26 cellular contexts compared by ENCODE assay signal in the genomic region with DNA sequence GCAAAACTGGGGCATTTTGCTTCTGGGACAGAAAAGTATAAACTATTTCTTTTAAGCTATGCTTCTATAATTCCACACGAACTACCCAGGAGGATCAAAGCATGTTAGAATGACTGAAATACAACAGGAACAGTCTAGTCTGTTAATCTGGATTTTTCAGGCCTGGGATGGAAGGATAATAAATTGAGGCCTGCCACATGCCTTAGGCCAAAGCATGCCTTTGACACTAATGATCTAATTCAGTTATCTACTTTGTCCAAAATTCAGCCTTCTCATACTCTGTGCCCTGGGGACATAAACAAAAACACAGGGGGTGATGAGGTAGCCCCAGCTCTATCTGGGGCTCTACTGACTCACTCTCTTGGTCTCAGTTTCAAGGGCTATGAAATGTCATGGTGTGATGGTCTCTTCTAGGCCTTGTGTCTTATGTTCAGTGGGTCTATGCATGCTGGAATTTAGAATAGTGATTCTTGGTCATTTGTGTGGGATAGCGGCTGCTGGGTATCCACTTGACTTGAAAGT. TPM values are rescaled to one million over a fixed set of nuclear protein-coding genes. Genes with fewer than 3 reads are reported as not detected.
DNase-seq lines count a peak whose midpoint lies in the region; ATAC-seq and TF ChIP-seq lines count a peak whose summit lies in the region.
"Had no signal": no experiment of that assay in that cellular context is flagged by ENCODE, and none has a peak within 500 bp of the region (broad histone marks: within the 10 kb centered on the region; RNA-seq: fewer than 3 reads in every experiment).

No MANE protein-coding gene starts in this region.

- POLR2A ChIA-PET in activated CD8-positive, alpha-beta T cell treated with anti-CD3 and anti-CD28 coated beads for 36 hours (lab: Charles Lee), result interaction anchor here (0.6 kb wide), 1 partner anchor 12 kb away, joined by 3 read pairs; no protein-coding TSS in a partner anchor
- POLR2A ChIA-PET in activated CD8-positive, alpha-beta T cell treated with anti-CD3 and anti-CD28 coated beads, Interleukin-2, amount 10 ng/mL, durations not matched to agents 7 days and 5 days (lab: Charles Lee), result no interaction called here

- H3K36me3 Mint-ChIP-seq in activated CD8-positive, alpha-beta T cell treated with anti-CD3 and anti-CD28 coated beads for 36 hours (ENCODE audit: low read depth), result no peaks in the 10 kb centered on the region
- no peaks in the 10 kb centered on the region for H3K36me3 Mint-ChIP-seq in activated CD8-positive, alpha-beta T cell treated with anti-CD3 and anti-CD28 coated beads, Interleukin-2, amount 10 ng/mL, durations not matched to agents 7 days and 5 days (ENCODE audit: low read depth)
- H3K36me3 Mint-ChIP-seq in activated naive CD8-positive, alpha-beta T cell, result no peaks in the 10 kb centered on the region
- H3K36me3 Mint-ChIP-seq in stimulated activated effector memory CD8-positive, alpha-beta T cell treated with anti-CD3 and anti-CD28 coated beads, Interleukin-12 subunit alpha, Interleukin-12 subunit beta, amount 100 ng/mL, for 72 hours, result peaks cover 6% of the 10 kb centered on the region
- H3K36me3 Mint-ChIP-seq: activated CD4-positive, alpha-beta memory T cell treated with anti-CD3 and anti-CD28 coated beads for 36 hours; activated naive CD4-positive, alpha-beta T cell treated with anti-CD3 and anti-CD28 coated beads, Interleukin-2, amount 10 ng/mL, durations not matched to agents 7 days and 5 days had no signal

- peaks cover 3% of the 10 kb centered on the region for H3K27me3 Mint-ChIP-seq in activated CD8-positive, alpha-beta T cell treated with anti-CD3 and anti-CD28 coated beads for 36 hours
- peaks cover 7% of the 10 kb centered on the region for H3K27me3 Mint-ChIP-seq in activated CD8-positive, alpha-beta T cell treated with anti-CD3 and anti-CD28 coated beads, Interleukin-2, amount 10 ng/mL, durations not matched to agents 7 days and 5 days (ENCODE audit: low read depth)
- peaks cover 8% of the 10 kb centered on the region for H3K27me3 Mint-ChIP-seq in activated naive CD8-positive, alpha-beta T cell
- H3K27me3 Mint-ChIP-seq: activated CD4-positive, alpha-beta memory T cell treated with anti-CD3 and anti-CD28 coated beads for 36 hours had no signal

- CTCF ChIA-PET in activated CD8-positive, alpha-beta T cell treated with anti-CD3 and anti-CD28 coated beads for 36 hours (lab: Charles Lee), result interaction anchor here (0.8 kb wide), 1 partner anchor 37 kb away, joined by 5 read pairs; no protein-coding TSS in a partner anchor
- CTCF ChIA-PET in activated CD8-positive, alpha-beta T cell treated with anti-CD3 and anti-CD28 coated beads, Interleukin-2, amount 10 ng/mL, durations not matched to agents 7 days and 5 days (lab: Charles Lee), result interaction anchor here (1.2 kb wide), 1 partner anchor 37 kb away, joined by 3 read pairs; no protein-coding TSS in a partner anchor

- intact Hi-C loops in activated CD8-positive, alpha-beta T cell treated with anti-CD3 and anti-CD28 coated beads for 36 hours (cut with micrococcal nuclease), result no loop called here

- H3K9me3 Mint-ChIP-seq in activated CD8-positive, alpha-beta T cell treated with anti-CD3 and anti-CD28 coated beads for 36 hours, result no peaks in the 10 kb centered on the region
- no peaks in the 10 kb centered on the region for H3K9me3 Mint-ChIP-seq in activated CD8-positive, alpha-beta T cell treated with anti-CD3 and anti-CD28 coated beads, Interleukin-2, amount 10 ng/mL, durations not matched to agents 7 days and 5 days (ENCODE audit: insufficient read depth)
- no peaks in the 10 kb centered on the region for H3K9me3 Mint-ChIP-seq in activated naive CD8-positive, alpha-beta T cell (ENCODE audit: low read depth)
- H3K9me3 Mint-ChIP-seq in stimulated activated effector memory CD8-positive, alpha-beta T cell treated with anti-CD3 and anti-CD28 coated beads, Interleukin-12 subunit alpha, Interleukin-12 subunit beta, amount 100 ng/mL, for 72 hours, result no peaks in the 10 kb centered on the region
- H3K9me3 Mint-ChIP-seq: activated CD4-positive, alpha-beta memory T cell treated with anti-CD3 and anti-CD28 coated beads for 36 hours; activated naive CD4-positive, alpha-beta T cell treated with anti-CD3 and anti-CD28 coated beads, Interleukin-2, amount 10 ng/mL, durations not matched to agents 7 days and 5 days; activated T-helper 1 cell treated with anti-CD3 and anti-CD28 coated beads, Interleukin-12 subunit alpha, Interleukin-12 subunit beta, Interleukin-2, Interleukin-4 antibody, amounts not matched to agents 30 ng/mL and 10 ng/mL and 1 ng/mL, durations not matched to agents 14 hours and 24 hours and 36 hours; neural progenitor cell had no signal

- H3K27ac Mint-ChIP-seq in activated CD8-positive, alpha-beta T cell treated with anti-CD3 and anti-CD28 coated beads for 36 hours, result peak overlapping the region; percentile 69
- no peak overlapping the region for H3K27ac Mint-ChIP-seq in activated CD8-positive, alpha-beta T cell treated with anti-CD3 and anti-CD28 coated beads, Interleukin-2, amount 10 ng/mL, durations not matched to agents 7 days and 5 days
- no peak overlapping the region for H3K27ac Mint-ChIP-seq in activated naive CD8-positive, alpha-beta T cell
- H3K27ac Mint-ChIP-seq in stimulated activated effector memory CD8-positive, alpha-beta T cell treated with anti-CD3 and anti-CD28 coated beads, Interleukin-12 subunit alpha, Interleukin-12 subunit beta, amount 100 ng/mL, for 72 hours, result peak overlapping the region; percentile 8
- H3K27ac Mint-ChIP-seq: activated CD4-positive, alpha-beta memory T cell treated with anti-CD3 and anti-CD28 coated beads for 36 hours; activated naive CD4-positive, alpha-beta T cell treated with anti-CD3 and anti-CD28 coated beads, Interleukin-2, amount 10 ng/mL, durations not matched to agents 7 days and 5 days; activated T-helper 1 cell treated with anti-CD3 and anti-CD28 coated beads, Interleukin-12 subunit alpha, Interleukin-12 subunit beta, Interleukin-2, Interleukin-4 antibody, amounts not matched to agents 30 ng/mL and 10 ng/mL and 1 ng/mL, durations not matched to agents 14 hours and 24 hours and 36 hours; neural progenitor cell had no signal

- peaks cover 41% of the 10 kb centered on the region for H3K4me1 Mint-ChIP-seq in activated CD8-positive, alpha-beta T cell treated with anti-CD3 and anti-CD28 coated beads for 36 hours (ENCODE audit: low read depth)
- H3K4me1 Mint-ChIP-seq in activated CD8-positive, alpha-beta T cell treated with anti-CD3 and anti-CD28 coated beads, Interleukin-2, amount 10 ng/mL, durations not matched to agents 7 days and 5 days (ENCODE audit: low read depth), result peaks cover 29% of the 10 kb centered on the region
- H3K4me1 Mint-ChIP-seq in activated naive CD8-positive, alpha-beta T cell (ENCODE audit: low read depth), result peaks cover 38% of the 10 kb centered on the region
- H3K4me1 Mint-ChIP-seq in stimulated activated effector memory CD8-positive, alpha-beta T cell treated with anti-CD3 and anti-CD28 coated beads, Interleukin-12 subunit alpha, Interleukin-12 subunit beta, amount 100 ng/mL, for 72 hours, result peaks cover 37% of the 10 kb centered on the region

- ATAC-seq in activated CD8-positive, alpha-beta T cell treated with anti-CD3 and anti-CD28 coated beads for 36 hours, result peak; percentile 31
- ATAC-seq in activated CD8-positive, alpha-beta T cell treated with anti-CD3 and anti-CD28 coated beads, Interleukin-2, amount 10 ng/mL, durations not matched to agents 7 days and 5 days, result no peak
- ATAC-seq in HG03342 (IDR thresholded peaks at IDR 0.05; ENCODE audit: unreplicated experiment) (peak; percentile 18), HG03378 (IDR thresholded peaks at IDR 0.05; ENCODE audit: unreplicated experiment) (no peak)
- ATAC-seq in stimulated activated effector memory CD8-positive, alpha-beta T cell treated with anti-CD3 and anti-CD28 coated beads, Interleukin-12 subunit alpha, Interleukin-12 subunit beta, amount 100 ng/mL, for 72 hours, result no peak

- TF ChIP-seq CTCF in activated CD8-positive, alpha-beta T cell treated with anti-CD3 and anti-CD28 coated beads for 36 hours (IDR thresholded peaks at IDR 0.05), result no peak

- no peak overlapping the region for H3K4me3 Mint-ChIP-seq in activated CD8-positive, alpha-beta T cell treated with anti-CD3 and anti-CD28 coated beads for 36 hours
- H3K4me3 Mint-ChIP-seq in activated CD8-positive, alpha-beta T cell treated with anti-CD3 and anti-CD28 coated beads, Interleukin-2, amount 10 ng/mL, durations not matched to agents 7 days and 5 days, result no peak overlapping the region
- peak overlapping the region; percentile 36 for H3K4me3 Mint-ChIP-seq in activated naive CD8-positive, alpha-beta T cell
- no peak overlapping the region for H3K4me3 Mint-ChIP-seq in stimulated activated effector memory CD8-positive, alpha-beta T cell treated with anti-CD3 and anti-CD28 coated beads, Interleukin-12 subunit alpha, Interleukin-12 subunit beta, amount 100 ng/mL, for 72 hours
- H3K4me3 Mint-ChIP-seq: activated CD4-positive, alpha-beta memory T cell treated with anti-CD3 and anti-CD28 coated beads for 36 hours; activated naive CD4-positive, alpha-beta T cell treated with anti-CD3 and anti-CD28 coated beads, Interleukin-2, amount 10 ng/mL, durations not matched to agents 7 days and 5 days; activated T-helper 1 cell treated with anti-CD3 and anti-CD28 coated beads, Interleukin-12 subunit alpha, Interleukin-12 subunit beta, Interleukin-2, Interleukin-4 antibody, amounts not matched to agents 30 ng/mL and 10 ng/mL and 1 ng/mL, durations not matched to agents 14 hours and 24 hours and 36 hours; neural progenitor cell had no signal

- DNase-seq in activated CD8-positive, alpha-beta T cell treated with anti-CD3 and anti-CD28 coated beads for 36 hours, result no peak
- DNase-seq in activated CD8-positive, alpha-beta T cell treated with anti-CD3 and anti-CD28 coated beads, Interleukin-2, amount 10 ng/mL, durations not matched to agents 7 days and 5 days, result no peak
- no peak for DNase-seq in stimulated activated effector memory CD8-positive, alpha-beta T cell treated with anti-CD3 and anti-CD28 coated beads, Interleukin-12 subunit alpha, Interleukin-12 subunit beta, amount 100 ng/mL, for 72 hours (ENCODE audit: low spot score in 2 of 2)
- no peak for DNase-seq in UCSD-AML1 (lab: John Stamatoyannopoulos, UW; ENCODE audit: unreplicated experiment)
- no peak for DNase-seq in 8988T
- DNase-seq: activated CD4-positive, alpha-beta memory T cell treated with anti-CD3 and anti-CD28 coated beads for 36 hours; activated CD4-positive, CD25-positive, alpha-beta regulatory T cell treated with anti-CD3 and anti-CD28 coated beads, Interleukin-2, amount 50 U/mL, for 72 hours; activated CD8-positive, alpha-beta memory T cell treated with anti-CD3 and anti-CD28 coated beads, Interleukin-2, amount 50 U/mL, for 48 hours; activated naive CD4-positive, alpha-beta T cell treated with anti-CD3 and anti-CD28 coated beads, Interleukin-2, amount 10 ng/mL, durations not matched to agents 7 days and 5 days; anterior cingulate cortex; DND-41; effector CD4-positive, alpha-beta T cell; NCI-H1092 treated with DMSO at 0.1 percent for 48 hours; NCI-H1694 treated with DMSO at 0.1 percent for 48 hours; NCI-H446 treated with DMSO at 0.1 percent for 48 hours; NCI-H774; retina; stimulated activated naive CD4-positive, alpha-beta T cell; testis had no signal

RNA-seq across cellular contexts. Expression of a gene that starts 32.5 kb away (rescaled TPM):
- total RNA-seq in activated CD8-positive, alpha-beta T cell treated with anti-CD3 and anti-CD28 coated beads for 36 hours, result not detected
- not detected for total RNA-seq in activated CD8-positive, alpha-beta T cell treated with anti-CD3 and anti-CD28 coated beads, Interleukin-2, amount 10 ng/mL, durations not matched to agents 7 days and 5 days
- total RNA-seq: activated CD4-positive, alpha-beta memory T cell treated with anti-CD3 and anti-CD28 coated beads for 36 hours; activated T-helper 1 cell treated with anti-CD3 and anti-CD28 coated beads, Interleukin-12 subunit alpha, Interleukin-12 subunit beta, Interleukin-2, Interleukin-4 antibody, amounts not matched to agents 30 ng/mL and 10 ng/mL and 1 ng/mL, durations not matched to agents 14 hours and 24 hours and 36 hours; SK-MEL-5; T-helper 1 cell treated with Interleukin-12 subunit alpha and Interleukin-12 subunit beta and Interleukin-4 antibody, amounts not matched to agents 30 ng/mL and 1 ng/mL, for 36 hours had no signal

Comparison
In these comparisons a context has a peak if more than half of its experiments do, and no peak if none do; other contexts are left out.
1. ATAC-seq: peak in activated CD8-positive, alpha-beta T cell treated with anti-CD3 and anti-CD28 coated beads for 36 hours (single experiment) and HG03342 (single experiment); none in activated CD8-positive, alpha-beta T cell treated with anti-CD3 and anti-CD28 coated beads, Interleukin-2, amount 10 ng/mL, durations not matched to agents 7 days and 5 days (single experiment), stimulated activated effector memory CD8-positive, alpha-beta T cell treated with anti-CD3 and anti-CD28 coated beads, Interleukin-12 subunit alpha, Interleukin-12 subunit beta, amount 100 ng/mL, for 72 hours (single experiment) and HG03378 (single experiment).
2. H3K27ac Mint-ChIP-seq: peak in activated CD8-positive, alpha-beta T cell treated with anti-CD3 and anti-CD28 coated beads for 36 hours (single experiment) and stimulated activated effector memory CD8-positive, alpha-beta T cell treated with anti-CD3 and anti-CD28 coated beads, Interleukin-12 subunit alpha, Interleukin-12 subunit beta, amount 100 ng/mL, for 72 hours (single experiment); none in activated CD8-positive, alpha-beta T cell treated with anti-CD3 and anti-CD28 coated beads, Interleukin-2, amount 10 ng/mL, durations not matched to agents 7 days and 5 days (single experiment) and activated naive CD8-positive, alpha-beta T cell (single experiment).